ENCODE assay signal across 8 cellular contexts in genomic region chr10:104337985-104338735, GRCh38. TPM values are rescaled to one million over a fixed set of nuclear protein-coding genes. Genes with fewer than 3 reads are reported as not detected.
A peak's percentile ranks its signal among the peaks of the same experiment; 100 is the strongest.
DNase-seq lines count a peak whose midpoint lies in the region; FAIRE-seq and TF ChIP-seq lines count a peak whose summit lies in the region.

Gene ITPRIP (minus strand): TSS chr10:104338465. CDS start chr10:104316051, 22,414 bp downstream.

- peak within 1 kb of the TSS; percentile 99 for H3K4me3 ChIP-seq in Loucy (ENCODE audit: low read length, poor library complexity, severe bottlenecking)
- H3K4me3 ChIP-seq in mammary epithelial cell (replicated peaks in 1 of 3; ENCODE audit: insufficient read depth in 1 of 3, low read depth in 2 of 3, low read length in 3 of 3) = peak within 1 kb of the TSS; percentile 93 to 97 (median 95)

- peaks cover 42% of the 10 kb centered on the region for H4K20me1 ChIP-seq in Loucy (ENCODE audit: insufficient read depth, low read length, poor library complexity, severe bottlenecking)
- H4K20me1 ChIP-seq in mammary epithelial cell (ENCODE audit: insufficient read depth, low read length) = no peaks in the 10 kb centered on the region

- H3K4me1 ChIP-seq in Loucy (ENCODE audit: insufficient read depth, low read length, poor library complexity, severe bottlenecking) (peaks cover 56% of the 10 kb centered on the region), mammary epithelial cell (ENCODE audit: insufficient read depth, low read length) (peaks cover 33% of the 10 kb centered on the region)

- H3K36me3 ChIP-seq in Loucy (ENCODE audit: insufficient read depth, low read length) = no peaks in the 10 kb centered on the region
- peaks cover 2% of the 10 kb centered on the region for H3K36me3 ChIP-seq in mammary epithelial cell (ENCODE audit: insufficient read depth, low read length)

- CTCF ChIA-PET in mammary epithelial cell (lab: Charles Lee; ENCODE audit: low non-redundant PET) = interaction anchor here (1.0 kb wide), 1 partner anchor 9 kb away, joined by 7 read pairs; no protein-coding TSS in a partner anchor

- H2AFZ ChIP-seq in Loucy (ENCODE audit: low read length) (peak within 1 kb of the TSS; percentile 76), mammary epithelial cell (ENCODE audit: low read depth, low read length) (peak within 1 kb of the TSS; percentile 95)

- peak within 1 kb of the TSS; percentile 85 for H3K4me2 ChIP-seq in Loucy (ENCODE audit: low read depth, low read length, poor library complexity, severe bottlenecking)
- H3K4me2 ChIP-seq in mammary epithelial cell (ENCODE audit: insufficient read depth, low read depth, low read length) = peak within 1 kb of the TSS; percentile 81

- no TSS peak for BruUV-seq in mammary epithelial cell (replicated peaks; lab: Mats Ljungman, UMichigan)

- FAIRE-seq in H54 (lab: Jason Lieb, UNC) = no peak

- DNase-seq in H54 (ENCODE audit: insufficient read length, low spot score) (peak; percentile 60), mammary epithelial cell (peak; percentile 82), inferior parietal cortex (ENCODE audit: extremely low spot score) (peak; percentile 53), HPDE6-E6E7 (ENCODE audit: extremely low spot score) (no peak)
- DNase-seq in stimulated activated CD4-positive, alpha-beta T cell treated with anti-CD3 and anti-CD28 coated beads, Interleukin-15, amount 100 ng/mL, for 1 hour (ENCODE audit: low read depth in 1 of 2, low spot score in 1 of 2) = peak; percentile 52 to 53

- dilution Hi-C loops in mammary epithelial cell (cut with HindIII; ENCODE audit: low sequenced_read_pairs) = no loop called here

- peak; percentile 81 for TF ChIP-seq POLR2A in H54 (IDR thresholded peaks at IDR 0.05; ENCODE audit: low read depth, low read length)

- 3% methylated on average over 48 of the region's 70 CpGs for WGBS in mammary epithelial cell (ENCODE audit: low coverage, missing lambda C conversion rate)

- H3K27ac ChIP-seq in VCaP (peak within 1 kb of the TSS; percentile 89), mammary epithelial cell (ENCODE audit: insufficient read depth, low read depth, low read length) (peak within 1 kb of the TSS; percentile 97)

- H3K9me2 ChIP-seq in Loucy (replicated peaks; ENCODE audit: low read depth, low read length) = no peaks in the 10 kb centered on the region

- in situ Hi-C loops in mammary epithelial cell (cut with MboI; ENCODE audit: low sequenced_read_pairs in 2 of 2) = no loop called here

- no peaks in the 10 kb centered on the region for H3K27me3 ChIP-seq in Loucy (ENCODE audit: insufficient read depth, low read length, poor library complexity, severe bottlenecking)
- no peaks in the 10 kb centered on the region for H3K27me3 ChIP-seq in mammary epithelial cell (ENCODE audit: insufficient read depth, low read length)

- no peaks in the 10 kb centered on the region for H3K9me3 ChIP-seq in Loucy (ENCODE audit: insufficient read depth, low read depth, low read length)
- no peaks in the 10 kb centered on the region for H3K9me3 ChIP-seq in mammary epithelial cell (replicated peaks; ENCODE audit: insufficient read depth, low read length)

- peaks cover 52% of the 10 kb centered on the region for H3K79me2 ChIP-seq in Loucy (ENCODE audit: insufficient read depth, low read length)
- peaks cover 51% of the 10 kb centered on the region for H3K79me2 ChIP-seq in mammary epithelial cell (ENCODE audit: insufficient read depth, low read length)

- intact Hi-C loops in mammary epithelial cell (cut with micrococcal nuclease) = loop anchor here (1.0 to 2.0 kb wide), 6 partner anchors 9 to 47 kb away; no protein-coding TSS in a partner anchor

- peak; percentile 39; the same call in 2 of the 3 replicates for TF ChIP-seq CTCF in GM12872 (IDR thresholded peaks at IDR 0.05; ENCODE audit: insufficient read depth, low read depth, low read length)
- peak; percentile 43 for TF ChIP-seq CTCF in Loucy (conservative IDR thresholded peaks at IDR 0.05; ENCODE audit: low read length)
- peak; percentile 31 for TF ChIP-seq CTCF in VCaP (conservative IDR thresholded peaks at IDR 0.05)
- peak in 1 of 2 donors; percentile 22 for TF ChIP-seq CTCF in mammary epithelial cell (conservative IDR thresholded peaks at IDR 0.05 in 1 of 2, IDR thresholded peaks at IDR 0.05 in 1 of 2; ENCODE audit: extremely low read depth in 1 of 2, insufficient read depth in 1 of 2, low read depth in 1 of 2, low read length in 2 of 2)

- peak within 1 kb of the TSS; percentile 90 for H3K9ac ChIP-seq in Loucy (ENCODE audit: low read depth, low read length, poor library complexity, severe bottlenecking)
- peak within 1 kb of the TSS; percentile 87 for H3K9ac ChIP-seq in mammary epithelial cell (ENCODE audit: insufficient read depth, low read length)

- H3F3A ChIP-seq in Loucy (ENCODE audit: low read depth) = no peaks in the 10 kb centered on the region

RNA-seq across cellular contexts. Expression of gene ITPRIP, which starts in this region (rescaled TPM):
- total RNA-seq in mammary epithelial cell = 10 to 100 TPM; 21.5 to 37.2 TPM
- polyA plus RNA-seq in mammary epithelial cell = 14.4 TPM
- polyA minus RNA-seq in mammary epithelial cell = 24.0 TPM
